Comparison of ENCODE assay signal across 1 cellular context in the genomic region with DNA sequence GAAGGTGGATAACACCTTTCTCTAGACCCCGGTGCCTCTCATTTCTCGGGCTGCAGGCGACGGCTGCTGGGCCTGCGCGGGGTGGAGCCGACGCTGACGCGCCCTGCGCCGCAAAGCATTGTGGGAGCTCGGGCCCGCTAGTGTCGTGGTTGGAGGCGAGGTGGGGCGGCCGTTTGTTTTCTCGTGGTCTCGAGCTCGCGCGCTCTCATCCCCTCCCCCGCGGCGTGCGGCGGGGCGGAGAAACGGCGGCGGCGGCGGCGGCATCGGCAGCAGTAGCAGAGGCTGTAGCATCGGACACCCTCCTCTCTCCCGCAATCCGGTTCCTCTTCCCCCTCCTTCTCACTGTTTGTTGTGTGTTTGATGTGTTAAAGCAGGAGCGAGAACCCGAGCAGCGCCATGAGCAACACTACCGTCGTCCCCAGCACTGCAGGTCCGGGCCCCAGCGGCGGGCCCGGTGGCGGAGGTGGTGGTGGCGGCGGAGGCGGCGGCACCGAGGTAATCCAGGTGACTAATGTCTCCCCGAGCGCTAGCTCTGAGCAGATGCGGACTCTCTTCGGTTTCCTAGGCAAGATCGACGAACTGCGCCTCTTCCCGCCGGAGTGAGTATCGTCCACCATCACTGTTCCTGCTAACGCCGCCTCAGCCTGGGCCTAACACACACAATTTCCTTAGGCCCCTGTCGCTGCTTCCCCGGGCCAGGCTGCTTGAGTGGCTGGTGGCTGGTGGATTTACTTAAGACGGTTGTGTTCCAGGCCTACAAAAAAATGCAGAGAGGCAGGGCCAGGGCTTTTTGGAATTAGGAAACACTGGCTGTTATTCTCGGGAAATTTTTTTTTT.
TF ChIP-seq lines count a peak whose summit lies in the region.

A gene with protein sequence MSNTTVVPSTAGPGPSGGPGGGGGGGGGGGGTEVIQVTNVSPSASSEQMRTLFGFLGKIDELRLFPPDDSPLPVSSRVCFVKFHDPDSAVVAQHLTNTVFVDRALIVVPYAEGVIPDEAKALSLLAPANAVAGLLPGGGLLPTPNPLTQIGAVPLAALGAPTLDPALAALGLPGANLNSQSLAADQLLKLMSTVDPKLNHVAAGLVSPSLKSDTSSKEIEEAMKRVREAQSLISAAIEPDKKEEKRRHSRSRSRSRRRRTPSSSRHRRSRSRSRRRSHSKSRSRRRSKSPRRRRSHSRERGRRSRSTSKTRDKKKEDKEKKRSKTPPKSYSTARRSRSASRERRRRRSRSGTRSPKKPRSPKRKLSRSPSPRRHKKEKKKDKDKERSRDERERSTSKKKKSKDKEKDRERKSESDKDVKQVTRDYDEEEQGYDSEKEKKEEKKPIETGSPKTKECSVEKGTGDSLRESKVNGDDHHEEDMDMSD (plus strand): TSS at position 140 of the 837 bp plus-strand sequence. CDS start 257 bp downstream, at position 397.

TF ChIP-seq in HCT116, 20 proteins besides CTCF, POLR2A, EP300 and RAD21 (continued from another document):
- TF ChIP-seq, protein P1, sequence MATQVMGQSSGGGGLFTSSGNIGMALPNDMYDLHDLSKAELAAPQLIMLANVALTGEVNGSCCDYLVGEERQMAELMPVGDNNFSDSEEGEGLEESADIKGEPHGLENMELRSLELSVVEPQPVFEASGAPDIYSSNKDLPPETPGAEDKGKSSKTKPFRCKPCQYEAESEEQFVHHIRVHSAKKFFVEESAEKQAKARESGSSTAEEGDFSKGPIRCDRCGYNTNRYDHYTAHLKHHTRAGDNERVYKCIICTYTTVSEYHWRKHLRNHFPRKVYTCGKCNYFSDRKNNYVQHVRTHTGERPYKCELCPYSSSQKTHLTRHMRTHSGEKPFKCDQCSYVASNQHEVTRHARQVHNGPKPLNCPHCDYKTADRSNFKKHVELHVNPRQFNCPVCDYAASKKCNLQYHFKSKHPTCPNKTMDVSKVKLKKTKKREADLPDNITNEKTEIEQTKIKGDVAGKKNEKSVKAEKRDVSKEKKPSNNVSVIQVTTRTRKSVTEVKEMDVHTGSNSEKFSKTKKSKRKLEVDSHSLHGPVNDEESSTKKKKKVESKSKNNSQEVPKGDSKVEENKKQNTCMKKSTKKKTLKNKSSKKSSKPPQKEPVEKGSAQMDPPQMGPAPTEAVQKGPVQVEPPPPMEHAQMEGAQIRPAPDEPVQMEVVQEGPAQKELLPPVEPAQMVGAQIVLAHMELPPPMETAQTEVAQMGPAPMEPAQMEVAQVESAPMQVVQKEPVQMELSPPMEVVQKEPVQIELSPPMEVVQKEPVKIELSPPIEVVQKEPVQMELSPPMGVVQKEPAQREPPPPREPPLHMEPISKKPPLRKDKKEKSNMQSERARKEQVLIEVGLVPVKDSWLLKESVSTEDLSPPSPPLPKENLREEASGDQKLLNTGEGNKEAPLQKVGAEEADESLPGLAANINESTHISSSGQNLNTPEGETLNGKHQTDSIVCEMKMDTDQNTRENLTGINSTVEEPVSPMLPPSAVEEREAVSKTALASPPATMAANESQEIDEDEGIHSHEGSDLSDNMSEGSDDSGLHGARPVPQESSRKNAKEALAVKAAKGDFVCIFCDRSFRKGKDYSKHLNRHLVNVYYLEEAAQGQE (IDR thresholded peaks at IDR 0.05; ENCODE audit: low read depth) = no peak
- peak; percentile 25; the same call in 1 of the 2 replicates for TF ChIP-seq JUND (IDR thresholded peaks at IDR 0.05)
- TF ChIP-seq CBX3 (IDR thresholded peaks at IDR 0.05; ENCODE audit: low read depth) = peak; percentile 76; the same call in 1 of the 2 replicates
- TF ChIP-seq YY1 (IDR thresholded peaks at IDR 0.05; ENCODE audit: extremely low read depth, insufficient replicate concordance, low read depth, low read length) = no peak
- TF ChIP-seq POLR2AphosphoS5 (IDR thresholded peaks at IDR 0.05; ENCODE audit: low read depth, low read length) = peak; percentile 93
- no peak for TF ChIP-seq ZNF274 (IDR thresholded peaks at IDR 0.05; ENCODE audit: low read depth, low read length)
- TF ChIP-seq ZFX (IDR thresholded peaks at IDR 0.05) = peak; percentile 98
